ENCODE assay signal across 2 cellular contexts in the genomic region with DNA sequence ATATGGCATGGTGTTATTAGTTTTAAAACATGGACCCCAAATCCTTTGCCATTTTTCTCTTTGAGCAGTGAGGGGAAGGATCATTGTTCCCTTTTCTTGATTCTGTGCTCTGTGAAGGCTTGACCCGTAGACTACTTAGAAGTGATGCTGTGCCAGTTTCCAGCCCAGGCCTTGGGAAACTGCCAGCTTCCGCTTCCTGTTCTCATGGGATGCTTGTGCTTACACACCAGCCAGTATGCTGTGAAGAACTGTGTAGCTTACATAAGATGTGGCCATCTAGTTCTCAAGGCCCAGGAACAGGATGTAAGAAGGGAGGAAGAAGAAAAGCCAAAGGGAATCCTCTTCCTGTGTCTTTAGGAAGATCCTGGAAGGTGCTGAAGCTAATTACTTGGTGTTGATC.
TF ChIP-seq lines count a peak whose summit lies in the region.

No MANE protein-coding gene starts in this region.

TF ChIP-seq in liver, 16 proteins besides CTCF, POLR2A, EP300 and RAD21 (continued from another document):
- TF ChIP-seq, protein P1, sequence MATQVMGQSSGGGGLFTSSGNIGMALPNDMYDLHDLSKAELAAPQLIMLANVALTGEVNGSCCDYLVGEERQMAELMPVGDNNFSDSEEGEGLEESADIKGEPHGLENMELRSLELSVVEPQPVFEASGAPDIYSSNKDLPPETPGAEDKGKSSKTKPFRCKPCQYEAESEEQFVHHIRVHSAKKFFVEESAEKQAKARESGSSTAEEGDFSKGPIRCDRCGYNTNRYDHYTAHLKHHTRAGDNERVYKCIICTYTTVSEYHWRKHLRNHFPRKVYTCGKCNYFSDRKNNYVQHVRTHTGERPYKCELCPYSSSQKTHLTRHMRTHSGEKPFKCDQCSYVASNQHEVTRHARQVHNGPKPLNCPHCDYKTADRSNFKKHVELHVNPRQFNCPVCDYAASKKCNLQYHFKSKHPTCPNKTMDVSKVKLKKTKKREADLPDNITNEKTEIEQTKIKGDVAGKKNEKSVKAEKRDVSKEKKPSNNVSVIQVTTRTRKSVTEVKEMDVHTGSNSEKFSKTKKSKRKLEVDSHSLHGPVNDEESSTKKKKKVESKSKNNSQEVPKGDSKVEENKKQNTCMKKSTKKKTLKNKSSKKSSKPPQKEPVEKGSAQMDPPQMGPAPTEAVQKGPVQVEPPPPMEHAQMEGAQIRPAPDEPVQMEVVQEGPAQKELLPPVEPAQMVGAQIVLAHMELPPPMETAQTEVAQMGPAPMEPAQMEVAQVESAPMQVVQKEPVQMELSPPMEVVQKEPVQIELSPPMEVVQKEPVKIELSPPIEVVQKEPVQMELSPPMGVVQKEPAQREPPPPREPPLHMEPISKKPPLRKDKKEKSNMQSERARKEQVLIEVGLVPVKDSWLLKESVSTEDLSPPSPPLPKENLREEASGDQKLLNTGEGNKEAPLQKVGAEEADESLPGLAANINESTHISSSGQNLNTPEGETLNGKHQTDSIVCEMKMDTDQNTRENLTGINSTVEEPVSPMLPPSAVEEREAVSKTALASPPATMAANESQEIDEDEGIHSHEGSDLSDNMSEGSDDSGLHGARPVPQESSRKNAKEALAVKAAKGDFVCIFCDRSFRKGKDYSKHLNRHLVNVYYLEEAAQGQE (IDR thresholded peaks at IDR 0.05) = no peak
- no peak for TF ChIP-seq HNF4G (IDR thresholded peaks at IDR 0.05)
- peak; percentile 27 for TF ChIP-seq NR2F2 (IDR thresholded peaks at IDR 0.05)
- no peak for TF ChIP-seq SP1 (IDR thresholded peaks at IDR 0.05)
- no peak for TF ChIP-seq JUND (IDR thresholded peaks at IDR 0.05)
- no peak for TF ChIP-seq RXRA (IDR thresholded peaks at IDR 0.05)
- peak; percentile 29 to 32 for TF ChIP-seq EGR1 (IDR thresholded peaks at IDR 0.05; ENCODE audit: low read depth in 2 of 2)
- TF ChIP-seq, protein P2, sequence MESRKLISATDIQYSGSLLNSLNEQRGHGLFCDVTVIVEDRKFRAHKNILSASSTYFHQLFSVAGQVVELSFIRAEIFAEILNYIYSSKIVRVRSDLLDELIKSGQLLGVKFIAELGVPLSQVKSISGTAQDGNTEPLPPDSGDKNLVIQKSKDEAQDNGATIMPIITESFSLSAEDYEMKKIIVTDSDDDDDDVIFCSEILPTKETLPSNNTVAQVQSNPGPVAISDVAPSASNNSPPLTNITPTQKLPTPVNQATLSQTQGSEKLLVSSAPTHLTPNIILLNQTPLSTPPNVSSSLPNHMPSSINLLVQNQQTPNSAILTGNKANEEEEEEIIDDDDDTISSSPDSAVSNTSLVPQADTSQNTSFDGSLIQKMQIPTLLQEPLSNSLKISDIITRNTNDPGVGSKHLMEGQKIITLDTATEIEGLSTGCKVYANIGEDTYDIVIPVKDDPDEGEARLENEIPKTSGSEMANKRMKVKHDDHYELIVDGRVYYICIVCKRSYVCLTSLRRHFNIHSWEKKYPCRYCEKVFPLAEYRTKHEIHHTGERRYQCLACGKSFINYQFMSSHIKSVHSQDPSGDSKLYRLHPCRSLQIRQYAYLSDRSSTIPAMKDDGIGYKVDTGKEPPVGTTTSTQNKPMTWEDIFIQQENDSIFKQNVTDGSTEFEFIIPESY (IDR thresholded peaks at IDR 0.05) = no peak
- peak in 1 of 2 donors; percentile 35 for TF ChIP-seq GABPA (IDR thresholded peaks at IDR 0.05 in 1 of 2, conservative IDR thresholded peaks at IDR 0.05 in 1 of 2)
- no peak for TF ChIP-seq TAF1 (conservative IDR thresholded peaks at IDR 0.05)
- TF ChIP-seq YY1 (IDR thresholded peaks at IDR 0.05) = no peak
- TF ChIP-seq, protein P3, sequence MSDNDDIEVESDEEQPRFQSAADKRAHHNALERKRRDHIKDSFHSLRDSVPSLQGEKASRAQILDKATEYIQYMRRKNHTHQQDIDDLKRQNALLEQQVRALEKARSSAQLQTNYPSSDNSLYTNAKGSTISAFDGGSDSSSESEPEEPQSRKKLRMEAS (IDR thresholded peaks at IDR 0.05) = peak; percentile 53
- TF ChIP-seq FOXA2 (IDR thresholded peaks at IDR 0.05) = no peak
- no peak for TF ChIP-seq HNF4A (conservative IDR thresholded peaks at IDR 0.05)
TF ChIP-seq in liver: peak in this region for 4.

TF ChIP-seq in HepG2, 621 proteins besides CTCF, POLR2A, EP300 and RAD21 (continued from another document):
- TF ChIP-seq, protein P4, sequence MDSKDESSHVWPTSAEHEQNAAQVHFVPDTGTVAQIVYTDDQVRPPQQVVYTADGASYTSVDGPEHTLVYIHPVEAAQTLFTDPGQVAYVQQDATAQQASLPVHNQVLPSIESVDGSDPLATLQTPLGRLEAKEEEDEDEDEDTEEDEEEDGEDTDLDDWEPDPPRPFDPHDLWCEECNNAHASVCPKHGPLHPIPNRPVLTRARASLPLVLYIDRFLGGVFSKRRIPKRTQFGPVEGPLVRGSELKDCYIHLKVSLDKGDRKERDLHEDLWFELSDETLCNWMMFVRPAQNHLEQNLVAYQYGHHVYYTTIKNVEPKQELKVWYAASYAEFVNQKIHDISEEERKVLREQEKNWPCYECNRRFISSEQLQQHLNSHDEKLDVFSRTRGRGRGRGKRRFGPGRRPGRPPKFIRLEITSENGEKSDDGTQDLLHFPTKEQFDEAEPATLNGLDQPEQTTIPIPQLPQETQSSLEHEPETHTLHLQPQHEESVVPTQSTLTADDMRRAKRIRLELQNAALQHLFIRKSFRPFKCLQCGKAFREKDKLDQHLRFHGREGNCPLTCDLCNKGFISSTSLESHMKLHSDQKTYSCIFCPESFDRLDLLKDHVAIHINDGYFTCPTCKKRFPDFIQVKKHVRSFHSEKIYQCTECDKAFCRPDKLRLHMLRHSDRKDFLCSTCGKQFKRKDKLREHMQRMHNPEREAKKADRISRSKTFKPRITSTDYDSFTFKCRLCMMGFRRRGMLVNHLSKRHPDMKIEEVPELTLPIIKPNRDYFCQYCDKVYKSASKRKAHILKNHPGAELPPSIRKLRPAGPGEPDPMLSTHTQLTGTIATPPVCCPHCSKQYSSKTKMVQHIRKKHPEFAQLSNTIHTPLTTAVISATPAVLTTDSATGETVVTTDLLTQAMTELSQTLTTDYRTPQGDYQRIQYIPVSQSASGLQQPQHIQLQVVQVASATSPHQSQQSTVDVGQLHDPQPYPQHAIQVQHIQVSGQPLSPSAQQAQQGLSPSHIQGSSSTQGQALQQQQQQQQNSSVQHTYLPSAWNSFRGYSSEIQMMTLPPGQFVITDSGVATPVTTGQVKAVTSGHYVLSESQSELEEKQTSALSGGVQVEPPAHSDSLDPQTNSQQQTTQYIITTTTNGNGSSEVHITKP (CRISPR knock-in tag; IDR thresholded peaks at IDR 0.05; ENCODE audit: low read depth) = no peak
- no peak for TF ChIP-seq PHF8 (CRISPR knock-in tag; IDR thresholded peaks at IDR 0.05)
- TF ChIP-seq NFATC3 (CRISPR knock-in tag; IDR thresholded peaks at IDR 0.05) = no peak
- TF ChIP-seq ZBTB42 (CRISPR knock-in tag; IDR thresholded peaks at IDR 0.05) = no peak
- TF ChIP-seq, protein P5, sequence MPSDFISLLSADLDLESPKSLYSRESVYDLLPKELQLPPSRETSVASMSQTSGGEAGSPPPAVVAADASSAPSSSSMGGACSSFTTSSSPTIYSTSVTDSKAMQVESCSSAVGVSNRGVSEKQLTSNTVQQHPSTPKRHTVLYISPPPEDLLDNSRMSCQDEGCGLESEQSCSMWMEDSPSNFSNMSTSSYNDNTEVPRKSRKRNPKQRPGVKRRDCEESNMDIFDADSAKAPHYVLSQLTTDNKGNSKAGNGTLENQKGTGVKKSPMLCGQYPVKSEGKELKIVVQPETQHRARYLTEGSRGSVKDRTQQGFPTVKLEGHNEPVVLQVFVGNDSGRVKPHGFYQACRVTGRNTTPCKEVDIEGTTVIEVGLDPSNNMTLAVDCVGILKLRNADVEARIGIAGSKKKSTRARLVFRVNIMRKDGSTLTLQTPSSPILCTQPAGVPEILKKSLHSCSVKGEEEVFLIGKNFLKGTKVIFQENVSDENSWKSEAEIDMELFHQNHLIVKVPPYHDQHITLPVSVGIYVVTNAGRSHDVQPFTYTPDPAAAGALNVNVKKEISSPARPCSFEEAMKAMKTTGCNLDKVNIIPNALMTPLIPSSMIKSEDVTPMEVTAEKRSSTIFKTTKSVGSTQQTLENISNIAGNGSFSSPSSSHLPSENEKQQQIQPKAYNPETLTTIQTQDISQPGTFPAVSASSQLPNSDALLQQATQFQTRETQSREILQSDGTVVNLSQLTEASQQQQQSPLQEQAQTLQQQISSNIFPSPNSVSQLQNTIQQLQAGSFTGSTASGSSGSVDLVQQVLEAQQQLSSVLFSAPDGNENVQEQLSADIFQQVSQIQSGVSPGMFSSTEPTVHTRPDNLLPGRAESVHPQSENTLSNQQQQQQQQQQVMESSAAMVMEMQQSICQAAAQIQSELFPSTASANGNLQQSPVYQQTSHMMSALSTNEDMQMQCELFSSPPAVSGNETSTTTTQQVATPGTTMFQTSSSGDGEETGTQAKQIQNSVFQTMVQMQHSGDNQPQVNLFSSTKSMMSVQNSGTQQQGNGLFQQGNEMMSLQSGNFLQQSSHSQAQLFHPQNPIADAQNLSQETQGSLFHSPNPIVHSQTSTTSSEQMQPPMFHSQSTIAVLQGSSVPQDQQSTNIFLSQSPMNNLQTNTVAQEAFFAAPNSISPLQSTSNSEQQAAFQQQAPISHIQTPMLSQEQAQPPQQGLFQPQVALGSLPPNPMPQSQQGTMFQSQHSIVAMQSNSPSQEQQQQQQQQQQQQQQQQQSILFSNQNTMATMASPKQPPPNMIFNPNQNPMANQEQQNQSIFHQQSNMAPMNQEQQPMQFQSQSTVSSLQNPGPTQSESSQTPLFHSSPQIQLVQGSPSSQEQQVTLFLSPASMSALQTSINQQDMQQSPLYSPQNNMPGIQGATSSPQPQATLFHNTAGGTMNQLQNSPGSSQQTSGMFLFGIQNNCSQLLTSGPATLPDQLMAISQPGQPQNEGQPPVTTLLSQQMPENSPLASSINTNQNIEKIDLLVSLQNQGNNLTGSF (CRISPR knock-in tag; IDR thresholded peaks at IDR 0.05) = no peak
- TF ChIP-seq PCBP2 (optimal IDR thresholded peaks at IDR 0.05; ENCODE audit: low read depth, low read length, poor library complexity, severe bottlenecking) = no peak
- TF ChIP-seq ZNF510 (CRISPR knock-in tag; IDR thresholded peaks at IDR 0.05; ENCODE audit: low read depth) = no peak
